9 cellular contexts compared by ENCODE assay signal in genomic region chrX:136781180-136781797, GRCh38. TPM values are rescaled to one million over a fixed set of nuclear protein-coding genes. Genes with fewer than 3 reads are reported as not detected.
A peak's percentile ranks its signal among the peaks of the same experiment; 100 is the strongest.
DNase-seq lines count a peak whose midpoint lies in the region; ATAC-seq and TF ChIP-seq lines count a peak whose summit lies in the region.
"Had no signal": no experiment of that assay in that cellular context is flagged by ENCODE, and none has a peak within 500 bp of the region (broad histone marks: within the 10 kb centered on the region; RNA-seq: fewer than 3 reads in every experiment).

No MANE protein-coding gene starts in this region.

- no peaks in the 10 kb centered on the region for H3K4me1 ChIP-seq in Peyer's patch
- H3K4me1 ChIP-seq in stomach smooth muscle (ENCODE audit: control insufficient read depth, insufficient read depth, low read length): peaks cover 4% of the 10 kb centered on the region

- H3K9ac ChIP-seq in stomach smooth muscle (ENCODE audit: low read length in 2 of 2): no peak overlapping the region

- H3K4me3 Mint-ChIP-seq in T-helper 1 cell treated with Interleukin-12 subunit alpha and Interleukin-12 subunit beta and Interleukin-4 antibody, amounts not matched to agents 30 μg/mL and 1 μg/mL, for 36 hours: peak overlapping the region; percentile 89

- H3K27ac ChIP-seq in Peyer's patch (peak overlapping the region; percentile 39 to 70 (median 68)), stomach smooth muscle (ENCODE audit: low read length) (no peak overlapping the region)
- H3K27ac ChIP-seq: epithelial cell of prostate had no signal

- no peak for TF ChIP-seq POLR2A in Peyer's patch (IDR thresholded peaks at IDR 0.05)

- H3K27me3 ChIP-seq in Peyer's patch (no peaks in the 10 kb centered on the region), stomach smooth muscle (ENCODE audit: control insufficient read depth in 1 of 2, insufficient read depth in 2 of 2, low read length in 2 of 2) (no peaks in the 10 kb centered on the region)

- H3K9me3 ChIP-seq in Peyer's patch (no peaks in the 10 kb centered on the region), stomach smooth muscle (ENCODE audit: control insufficient read depth in 2 of 2, low read length in 2 of 2) (no peaks in the 10 kb centered on the region)

- H3K4me3 ChIP-seq in Peyer's patch (peak overlapping the region in 3 of 4 donors; percentile 19 to 29 (median 26)), stomach smooth muscle (ENCODE audit: low read length in 2 of 2) (peak overlapping the region; percentile 30 to 35)

- H3K36me3 ChIP-seq in Peyer's patch: no peaks in the 10 kb centered on the region
- no peaks in the 10 kb centered on the region for H3K36me3 ChIP-seq in stomach smooth muscle (ENCODE audit: control insufficient read depth in 2 of 2, insufficient read depth in 2 of 2, low read length in 2 of 2)

- peaks cover 19% of the 10 kb centered on the region for H3K36me3 Mint-ChIP-seq in T-helper 1 cell treated with Interleukin-12 subunit alpha and Interleukin-12 subunit beta and Interleukin-4 antibody, amounts not matched to agents 30 μg/mL and 1 μg/mL, for 36 hours (ENCODE audit: low read depth)

- DNase-seq in T-helper 1 cell (no peak), Peyer's patch (no peak), fibroblast of gingiva (ENCODE audit: low read depth) (peak; percentile 59), NCI-H774 (lab: John Stamatoyannopoulos, UW) (no peak)
- DNase-seq in activated effector memory CD4-positive, alpha-beta T cell treated with Interleukin-2 at 50 U/mL for 16 hours: no peak

- ATAC-seq in HG03520 (IDR thresholded peaks at IDR 0.05; ENCODE audit: unreplicated experiment): no peak

- H3K4me1 Mint-ChIP-seq in T-helper 1 cell treated with Interleukin-12 subunit alpha and Interleukin-12 subunit beta and Interleukin-4 antibody, amounts not matched to agents 30 μg/mL and 1 μg/mL, for 36 hours (ENCODE audit: low read depth): peaks cover 42% of the 10 kb centered on the region

- TF ChIP-seq CTCF in Peyer's patch (IDR thresholded peaks at IDR 0.05): no peak

- H3K9me3 Mint-ChIP-seq in T-helper 1 cell treated with Interleukin-12 subunit alpha and Interleukin-12 subunit beta and Interleukin-4 antibody, amounts not matched to agents 30 μg/mL and 1 μg/mL, for 36 hours: peaks cover 5% of the 10 kb centered on the region

- no peaks in the 10 kb centered on the region for H3K27me3 Mint-ChIP-seq in T-helper 1 cell treated with Interleukin-12 subunit alpha and Interleukin-12 subunit beta and Interleukin-4 antibody, amounts not matched to agents 30 μg/mL and 1 μg/mL, for 36 hours (ENCODE audit: low read depth)

- H3K27ac Mint-ChIP-seq in T-helper 1 cell treated with Interleukin-12 subunit alpha and Interleukin-12 subunit beta and Interleukin-4 antibody, amounts not matched to agents 30 μg/mL and 1 μg/mL, for 36 hours: peak overlapping the region; percentile 97

RNA-seq across cellular contexts. Expression of gene ARHGEF6, which starts 0.6 kb away (rescaled TPM):
- total RNA-seq in Peyer's patch: 10 to 100 TPM in 1 of 4 donors, 1 to 10 TPM in 3; 3.8 to 29.7 (median 6.6) TPM
